In genomic region chr5:86951761-86952160, GRCh38 we compare ENCODE assay signal across 12 cellular contexts.
"Had no signal": no experiment of that assay in that cellular context is flagged by ENCODE, and none has a peak within 500 bp of the region (broad histone marks: within the 10 kb centered on the region; RNA-seq: fewer than 3 reads in every experiment).

No MANE protein-coding gene starts in this region.

- H3K9ac ChIP-seq: GM23248, KMS-11 had no signal

- H3K4me1 Mint-ChIP-seq: H9, IgD-negative memory B cell had no signal

- H3K27ac ChIP-seq: GM23248, HL-60, KMS-11 had no signal

- H3K36me3 Mint-ChIP-seq: IgD-negative memory B cell had no signal

- H3K4me3 ChIP-seq: GM23248 had no signal

- H3K9me3 Mint-ChIP-seq: H9, HFFc6, IgD-negative memory B cell had no signal

- H3K4me2 ChIP-seq: KMS-11 had no signal

- H3K27ac Mint-ChIP-seq: H9, HFFc6, IgD-negative memory B cell had no signal

- ATAC-seq: HCT116, HepG2 had no signal

- DNase-seq: GM23248, H9, HFFc6, Karpas-422, KBM-7 had no signal

- FAIRE-seq: H1, H54, HepG2 had no signal

- H2AFZ ChIP-seq: GM23248 had no signal

- H3K4me3 Mint-ChIP-seq: H9, HFFc6, IgD-negative memory B cell had no signal
